In genomic region chr18:13611058-13611615, GRCh38 we compare ENCODE assay signal across 8 cellular contexts.
DNase-seq lines count a peak whose midpoint lies in the region; ATAC-seq and TF ChIP-seq lines count a peak whose summit lies in the region.

No MANE protein-coding gene starts in this region.

- intact Hi-C loops in Right ventricle myocardium inferior (cut with DNase I), result loop anchor here (2.0 kb wide), 1 partner anchor 46 kb away; no protein-coding TSS in a partner anchor
- intact Hi-C loops in cardiac septum (cut with DNase I), result loop anchor here (2.0 to 10.0 kb wide), 2 partner anchors 44 to 176 kb away; no protein-coding TSS in a partner anchor
- intact Hi-C loops in breast epithelium (cut with DNase I; ENCODE audit: low total_unique reads), result no loop called here

- TF ChIP-seq POLR2A in breast epithelium (IDR thresholded peaks at IDR 0.05), result no peak

- H3K4me3 ChIP-seq in breast epithelium, result peak overlapping the region; percentile 38 to 63 (median 41)

- H3K27ac ChIP-seq in breast epithelium (peak overlapping the region; percentile 52 to 67), layer of hippocampus (ENCODE audit: low read depth, low read length) (peak overlapping the region; percentile 96)

- DNase-seq in Right ventricle myocardium inferior (ENCODE audit: missing footprints), result peak; percentile 77
- no peak for DNase-seq in cardiac septum (ENCODE audit: low spot score)
- DNase-seq in KBM-7, result peak; percentile 43
- peak in 1 of 2 donors; percentile 60 for DNase-seq in breast epithelium (ENCODE audit: low spot score in 2 of 2)
- peak; percentile 36 for DNase-seq in stromal cell of bone marrow (ENCODE audit: low read depth)
- DNase-seq in SIG-M5 (lab: John Stamatoyannopoulos, UW), result no peak
- DNase-seq in activated gamma-delta T cell treated with Interleukin-2 at 50 U/mL for 16 hours, result no peak

- peaks cover 0 to 3% of the 10 kb centered on the region in 2 donors for H3K4me1 ChIP-seq in breast epithelium

- H3K27me3 ChIP-seq in breast epithelium, result no peaks in the 10 kb centered on the region
- H3K27me3 ChIP-seq in layer of hippocampus (ENCODE audit: control insufficient read depth, insufficient read depth, low read length), result no peaks in the 10 kb centered on the region

- H3K36me3 ChIP-seq in breast epithelium, result no peaks in the 10 kb centered on the region

- no peaks in the 10 kb centered on the region for H3K9me3 ChIP-seq in breast epithelium

- in situ Hi-C loops in KBM-7 (cut with MboI; ENCODE audit: low pct_unique_long_range_greater_than_20kb, low sequenced_read_pairs), result no loop called here

- peak; percentile 76 for ATAC-seq in Right ventricle myocardium inferior

- TF ChIP-seq CTCF in breast epithelium (IDR thresholded peaks at IDR 0.05), result no peak

Comparison
In these comparisons a context has a peak if more than half of its experiments do, and no peak if none do; other contexts are left out.
1. DNase-seq: peak in Right ventricle myocardium inferior (single experiment), KBM-7 (single experiment) and stromal cell of bone marrow (single experiment); none in cardiac septum (single experiment), SIG-M5 (single experiment) and activated gamma-delta T cell treated with Interleukin-2 at 50 U/mL for 16 hours (single experiment).